ENCODE assay signal across 9 cellular contexts in genomic region chr1:117001254-117001927, GRCh38. TPM values are rescaled to one million over a fixed set of nuclear protein-coding genes. Genes with fewer than 3 reads are reported as not detected.
DNase-seq lines count a peak whose midpoint lies in the region; ATAC-seq and TF ChIP-seq lines count a peak whose summit lies in the region.
"Had no signal": no experiment of that assay in that cellular context is flagged by ENCODE, and none has a peak within 500 bp of the region (broad histone marks: within the 10 kb centered on the region; RNA-seq: fewer than 3 reads in every experiment).

Gene CD101 (plus strand): TSS chr1:117001760. CDS start chr1:117001818, 58 bp downstream.

- POLR2A ChIA-PET in activated B cell treated with CpG ODN at 0.5 μM for 24 hours (lab: Charles Lee): no interaction called here
- POLR2A ChIA-PET in PC-9 (lab: Charles Lee; ENCODE audit: unreplicated experiment): no interaction called here

- CTCF ChIA-PET in activated B cell treated with CpG ODN at 0.5 μM for 24 hours (lab: Charles Lee) (no interaction called here), PC-9 (lab: Charles Lee) (no interaction called here)

- H3K4me1 Mint-ChIP-seq in activated B cell treated with CpG ODN at 0.5 μM for 24 hours (peaks cover 25% of the 10 kb centered on the region), glutamatergic neuron (ENCODE audit: low read depth, unreplicated experiment) (peaks cover 3% of the 10 kb centered on the region)

- H3K36me3 ChIP-seq in thymus (ENCODE audit: control insufficient read depth, insufficient read depth) (no peaks in the 10 kb centered on the region), PC-9 (ENCODE audit: low read depth) (no peaks in the 10 kb centered on the region)

- WGBS in thymus: 59% methylated on average over 3 of the region's 3 CpGs

- ATAC-seq in HG03039 (IDR thresholded peaks at IDR 0.05; ENCODE audit: unreplicated experiment): peak; percentile 93
- peak; percentile 47 for ATAC-seq in activated B cell treated with CpG ODN at 0.5 μM for 24 hours (ENCODE audit: low read depth)

- H4K20me1 ChIP-seq in PC-9 (ENCODE audit: insufficient read depth): no peaks in the 10 kb centered on the region

- TF ChIP-seq CTCF in activated B cell treated with CpG ODN at 0.5 μM for 24 hours (IDR thresholded peaks at IDR 0.05) (no peak), glutamatergic neuron (IDR thresholded peaks at IDR 0.05; ENCODE audit: partially characterized antibody, unreplicated experiment) (no peak), PC-9 (conservative IDR thresholded peaks at IDR 0.05) (no peak)

- peak within 1 kb of the TSS; percentile 25 for H3K27ac Mint-ChIP-seq in activated B cell treated with CpG ODN at 0.5 μM for 24 hours
- no peak within 1 kb of the TSS for H3K27ac Mint-ChIP-seq in glutamatergic neuron (ENCODE audit: unreplicated experiment)

- H3K4me3 Mint-ChIP-seq in activated B cell treated with CpG ODN at 0.5 μM for 24 hours: peak within 1 kb of the TSS; percentile 36
- H3K4me3 Mint-ChIP-seq in glutamatergic neuron (ENCODE audit: unreplicated experiment): no peak within 1 kb of the TSS
- H3K4me3 Mint-ChIP-seq: nephron had no signal

- H3K9me2 ChIP-seq in PC-9 (ENCODE audit: insufficient read depth): no peaks in the 10 kb centered on the region

- H3K4me1 ChIP-seq in thymus (ENCODE audit: control insufficient read depth, insufficient read depth, low read length) (peaks cover 2% of the 10 kb centered on the region), PC-9 (replicated peaks; ENCODE audit: insufficient read depth) (peaks cover 21% of the 10 kb centered on the region)

- H3K9me3 ChIP-seq in thymus (ENCODE audit: control insufficient read depth) (no peaks in the 10 kb centered on the region), PC-9 (ENCODE audit: insufficient read depth, low read depth) (no peaks in the 10 kb centered on the region)

- H3K27me3 Mint-ChIP-seq in activated B cell treated with CpG ODN at 0.5 μM for 24 hours (no peaks in the 10 kb centered on the region), glutamatergic neuron (ENCODE audit: unreplicated experiment) (no peaks in the 10 kb centered on the region)

- peaks cover 8% of the 10 kb centered on the region; the same call in 1 of the 2 replicates for H3F3A ChIP-seq in PC-9 (ENCODE audit: insufficient read depth, low read depth)

- H3K4me2 ChIP-seq in PC-9: no peak within 1 kb of the TSS

- no peaks in the 10 kb centered on the region for H3K36me3 Mint-ChIP-seq in activated B cell treated with CpG ODN at 0.5 μM for 24 hours (ENCODE audit: low read depth)
- no peaks in the 10 kb centered on the region for H3K36me3 Mint-ChIP-seq in glutamatergic neuron (ENCODE audit: unreplicated experiment)

- intact Hi-C loops in activated B cell treated with CpG ODN at 0.5 μM for 24 hours (cut with micrococcal nuclease): no loop called here
- intact Hi-C loops in PC-9 (cut with micrococcal nuclease; ENCODE audit: unreplicated experiment): no loop called here

- DNase-seq in activated T-cell treated with anti-CD3 and anti-CD28 coated beads for 48 hours (ENCODE audit: low read depth): peak; percentile 15
- no peak for DNase-seq in activated T-cell treated with anti-CD3 and anti-CD28 coated beads, Interleukin-2, amount 50 U/mL, for 1 hour
- no peak for DNase-seq in activated B cell treated with CpG ODN at 0.5 μM for 24 hours
- no peak for DNase-seq in glutamatergic neuron
- DNase-seq in PC-9: no peak
- no peak for DNase-seq in LoVo (ENCODE audit: low spot score)

- no peak within 1 kb of the TSS for H3K4me3 ChIP-seq in thymus (ENCODE audit: low read length)
- no peak within 1 kb of the TSS for H3K4me3 ChIP-seq in PC-9

- no peaks in the 10 kb centered on the region for H3K9me3 Mint-ChIP-seq in activated B cell treated with CpG ODN at 0.5 μM for 24 hours
- H3K9me3 Mint-ChIP-seq in glutamatergic neuron (ENCODE audit: unreplicated experiment): no peaks in the 10 kb centered on the region
- H3K9me3 Mint-ChIP-seq: nephron had no signal

- H3K27ac ChIP-seq in thymus (ENCODE audit: low read depth) (peak within 1 kb of the TSS; percentile 83), PC-9 (no peak within 1 kb of the TSS)

- no peak within 1 kb of the TSS for H2AFZ ChIP-seq in PC-9

- no TSS peak for BruUV-seq in PC-9 (replicated peaks; lab: Mats Ljungman, UMichigan)

- no peaks in the 10 kb centered on the region for H3K27me3 ChIP-seq in thymus (ENCODE audit: control insufficient read depth, insufficient read depth)
- no peaks in the 10 kb centered on the region for H3K27me3 ChIP-seq in PC-9 (ENCODE audit: insufficient read depth, low read depth)

- no peaks in the 10 kb centered on the region for H3K79me2 ChIP-seq in PC-9 (ENCODE audit: low read depth)

RNA-seq across cellular contexts. Expression of gene CD101, which starts in this region (rescaled TPM):
- 0.42 and 0.46 TPM in 2 replicates for total RNA-seq in activated B cell treated with CpG ODN at 0.5 μM for 24 hours
- polyA plus RNA-seq in thymus: 3.4 TPM
- total RNA-seq in glutamatergic neuron (ENCODE audit: unreplicated experiment): 3.2 TPM
- 0.76 and 1.8 TPM in 2 replicates for total RNA-seq in PC-9 (2021)

Comparison
In these comparisons a context has a peak if more than half of its experiments do, and no peak if none do; other contexts are left out.
1. Peak in ATAC-seq in activated B cell treated with CpG ODN at 0.5 μM for 24 hours; RNA of the gene not detected or under 1 TPM.